ENCODE assay signal across 8 cellular contexts in genomic region chr1:3747522-3747848, GRCh38. TPM values are rescaled to one million over a fixed set of nuclear protein-coding genes. Genes with fewer than 3 reads are reported as not detected.
DNase-seq lines count a peak whose midpoint lies in the region; ATAC-seq, FAIRE-seq and TF ChIP-seq lines count a peak whose summit lies in the region.
"Had no signal": no experiment of that assay in that cellular context is flagged by ENCODE, and none has a peak within 500 bp of the region (broad histone marks: within the 10 kb centered on the region; RNA-seq: fewer than 3 reads in every experiment).

No MANE protein-coding gene starts in this region.

- H3K4me1 ChIP-seq in HUES6 (ENCODE audit: control insufficient read depth, insufficient read depth, low read length) (peaks cover 19% of the 10 kb centered on the region), left lung (peaks cover 6 to 32% of the 10 kb centered on the region in 2 donors)

- POLR2A ChIA-PET in activated naive CD8-positive, alpha-beta T cell treated with anti-CD3 and anti-CD28 coated beads, Interleukin-2, amount 10 ng/mL, durations not matched to agents 7 days and 5 days (lab: Charles Lee): no interaction called here

- no peak for FAIRE-seq in HTR-8/SVneo (lab: Jason Lieb, UNC)

- peaks cover 13% of the 10 kb centered on the region for H3K36me3 ChIP-seq in HUES6 (ENCODE audit: control insufficient read depth, insufficient read depth, low read length)
- peaks cover 0 to 10% of the 10 kb centered on the region in 2 donors for H3K36me3 ChIP-seq in left lung

- H3K27ac ChIP-seq in HUES6 (ENCODE audit: low read depth, low read length) (no peak overlapping the region), left lung (peak overlapping the region in 1 of 2 donors; percentile 67)

- DNase-seq in activated naive CD8-positive, alpha-beta T cell treated with anti-CD3 and anti-CD28 coated beads, Interleukin-2, amount 10 ng/mL, durations not matched to agents 7 days and 5 days: no peak
- DNase-seq in left lung (no peak), HTR-8/SVneo (ENCODE audit: insufficient read length, low spot score) (no peak), NCI-H2196 treated with DMSO at 0.1 percent for 48 hours (lab: John Stamatoyannopoulos, UW; ENCODE audit: unreplicated experiment) (no peak)
- no peak for DNase-seq in stimulated activated naive CD8-positive, alpha-beta T cell treated with anti-CD3 and anti-CD28 coated beads, Interleukin-15, amount 100 ng/mL, for 72 hours

- intact Hi-C loops in left lung (cut with DNase I): no loop called here

- H3K4me3 ChIP-seq in HUES6 (ENCODE audit: low read depth, low read length) (peak overlapping the region; percentile 62; the same call in 1 of the 2 replicates), left lung (peak overlapping the region; percentile 78 to 87)

- peak overlapping the region; percentile 48 for H3K27ac Mint-ChIP-seq in activated naive CD8-positive, alpha-beta T cell treated with anti-CD3 and anti-CD28 coated beads, Interleukin-2, amount 10 ng/mL, durations not matched to agents 7 days and 5 days
- H3K27ac Mint-ChIP-seq in stimulated activated naive CD8-positive, alpha-beta T cell treated with anti-CD3 and anti-CD28 coated beads, Interleukin-15, amount 100 ng/mL, for 72 hours: no peak overlapping the region

- no peak overlapping the region for H3K9ac ChIP-seq in HUES6 (ENCODE audit: low read length)

- no peak for ATAC-seq in activated naive CD8-positive, alpha-beta T cell treated with anti-CD3 and anti-CD28 coated beads, Interleukin-2, amount 10 ng/mL, durations not matched to agents 7 days and 5 days (ENCODE audit: low read depth)
- ATAC-seq in left lung (no peak), HG02571 (IDR thresholded peaks at IDR 0.05; ENCODE audit: unreplicated experiment) (no peak)
- no peak for ATAC-seq in stimulated activated naive CD8-positive, alpha-beta T cell treated with anti-CD3 and anti-CD28 coated beads, Interleukin-15, amount 100 ng/mL, for 72 hours

- H3K9me3 Mint-ChIP-seq in activated naive CD8-positive, alpha-beta T cell treated with anti-CD3 and anti-CD28 coated beads, Interleukin-2, amount 10 ng/mL, durations not matched to agents 7 days and 5 days: no peaks in the 10 kb centered on the region
- H3K9me3 Mint-ChIP-seq in stimulated activated naive CD8-positive, alpha-beta T cell treated with anti-CD3 and anti-CD28 coated beads, Interleukin-15, amount 100 ng/mL, for 72 hours: no peaks in the 10 kb centered on the region

- peak overlapping the region; percentile 77 for H3K4me3 Mint-ChIP-seq in activated naive CD8-positive, alpha-beta T cell treated with anti-CD3 and anti-CD28 coated beads, Interleukin-2, amount 10 ng/mL, durations not matched to agents 7 days and 5 days
- H3K4me3 Mint-ChIP-seq in stimulated activated naive CD8-positive, alpha-beta T cell treated with anti-CD3 and anti-CD28 coated beads, Interleukin-15, amount 100 ng/mL, for 72 hours: peak overlapping the region; percentile 71 to 79

- H3K27me3 Mint-ChIP-seq in activated naive CD8-positive, alpha-beta T cell treated with anti-CD3 and anti-CD28 coated beads, Interleukin-2, amount 10 ng/mL, durations not matched to agents 7 days and 5 days: peaks cover 7% of the 10 kb centered on the region
- H3K27me3 Mint-ChIP-seq in stimulated activated naive CD8-positive, alpha-beta T cell treated with anti-CD3 and anti-CD28 coated beads, Interleukin-15, amount 100 ng/mL, for 72 hours: no peaks in the 10 kb centered on the region

- H3K9me3 ChIP-seq in HUES6 (ENCODE audit: control insufficient read depth, insufficient read depth, low read depth, low read length) (no peaks in the 10 kb centered on the region), left lung (no peaks in the 10 kb centered on the region)

- H3K27me3 ChIP-seq in HUES6 (ENCODE audit: control insufficient read depth, insufficient read depth, low read length) (peaks cover 15% of the 10 kb centered on the region; the same call in 1 of the 2 replicates), left lung (peaks cover 0 to 18% of the 10 kb centered on the region in 2 donors)

- peaks cover 15% of the 10 kb centered on the region for H3K4me1 Mint-ChIP-seq in activated naive CD8-positive, alpha-beta T cell treated with anti-CD3 and anti-CD28 coated beads, Interleukin-2, amount 10 ng/mL, durations not matched to agents 7 days and 5 days
- peaks cover 34% of the 10 kb centered on the region for H3K4me1 Mint-ChIP-seq in stimulated activated naive CD8-positive, alpha-beta T cell treated with anti-CD3 and anti-CD28 coated beads, Interleukin-15, amount 100 ng/mL, for 72 hours

- H3K36me3 Mint-ChIP-seq in activated naive CD8-positive, alpha-beta T cell treated with anti-CD3 and anti-CD28 coated beads, Interleukin-2, amount 10 ng/mL, durations not matched to agents 7 days and 5 days: no peaks in the 10 kb centered on the region

- TF ChIP-seq CTCF in left lung (IDR thresholded peaks at IDR 0.05): no peak

RNA-seq across cellular contexts. Expression of gene CCDC27, which starts 4.8 kb away (rescaled TPM):
- total RNA-seq in activated naive CD8-positive, alpha-beta T cell treated with anti-CD3 and anti-CD28 coated beads, Interleukin-2, amount 10 ng/mL, durations not matched to agents 7 days and 5 days: not detected
- total RNA-seq in left lung: not detected
- total RNA-seq: posterior vena cava had no signal

RNA-seq across cellular contexts. Expression of gene SMIM1, which starts 25.1 kb away (rescaled TPM):
- total RNA-seq in activated naive CD8-positive, alpha-beta T cell treated with anti-CD3 and anti-CD28 coated beads, Interleukin-2, amount 10 ng/mL, durations not matched to agents 7 days and 5 days: 1 to 10 TPM in 1 of 2 experiments, under 1 TPM in 1; 0.94 to 2.1 TPM
- 1 to 10 TPM; 6.5 TPM for total RNA-seq in left lung

RNA-seq across cellular contexts. Expression of gene LRRC47, which starts 48.8 kb away (rescaled TPM):
- 10 to 100 TPM; 32.0 to 40.6 TPM for total RNA-seq in activated naive CD8-positive, alpha-beta T cell treated with anti-CD3 and anti-CD28 coated beads, Interleukin-2, amount 10 ng/mL, durations not matched to agents 7 days and 5 days
- 10 to 100 TPM; 34.2 to 36.6 TPM for total RNA-seq in left lung
